ENCODE assay signal across 8 cellular contexts in the genomic region with DNA sequence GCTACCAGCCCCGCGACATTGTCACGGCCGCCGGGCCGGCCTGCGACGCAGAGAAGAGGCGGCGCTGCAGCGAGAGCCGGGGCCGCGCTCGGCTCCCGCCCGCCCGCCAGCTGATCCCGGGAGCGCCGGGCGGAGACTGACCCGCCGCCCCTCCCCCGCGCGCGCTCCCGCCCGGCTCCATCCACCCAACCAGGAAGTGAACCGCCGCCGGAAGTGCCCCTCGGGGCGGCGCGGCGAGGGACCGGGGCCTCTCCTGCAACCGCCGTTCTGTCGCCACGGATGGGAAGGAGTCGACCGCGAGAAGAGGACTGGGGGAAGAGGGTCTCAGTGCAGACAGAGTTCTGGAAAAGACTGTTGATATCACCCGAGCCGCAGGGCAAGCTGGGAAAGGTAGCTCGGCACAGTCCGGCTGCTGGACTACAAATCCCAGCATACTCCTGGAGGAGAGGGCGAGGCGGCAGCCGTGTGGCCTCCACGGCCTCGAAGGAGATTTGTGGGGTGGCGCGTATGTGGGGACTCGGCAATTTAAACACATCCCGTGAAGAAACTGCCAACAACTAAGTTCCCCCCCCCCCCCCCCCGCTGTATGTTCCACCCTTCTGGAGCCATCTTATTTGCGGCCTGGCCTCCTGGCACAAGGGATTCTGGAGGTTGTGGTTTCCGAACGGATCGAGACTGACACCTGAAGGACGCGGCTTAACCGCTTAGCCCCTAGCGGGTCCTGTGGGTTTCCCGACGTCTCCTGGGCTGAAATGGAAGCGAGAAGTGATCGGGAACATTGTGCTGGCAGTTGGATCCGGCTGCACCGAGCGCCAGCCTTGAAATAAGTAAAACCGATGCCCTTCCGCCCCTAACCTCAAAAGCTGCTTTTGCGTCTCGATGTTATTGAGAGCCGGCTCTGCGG. TPM values are rescaled to one million over a fixed set of nuclear protein-coding genes. Genes with fewer than 3 reads are reported as not detected.
DNase-seq lines count a peak whose midpoint lies in the region; ATAC-seq and TF ChIP-seq lines count a peak whose summit lies in the region.

A gene (minus strand): TSS at position 138 of the 904 bp plus-strand sequence. CDS start 699 bp downstream, outside the sequence.

- H3K27ac ChIP-seq in GM23338 (ENCODE audit: low read depth) (peak within 1 kb of the TSS; percentile 96), RWPE1 (peak within 1 kb of the TSS; percentile 98)

- H2AFZ ChIP-seq in GM23338, result peak within 1 kb of the TSS; percentile 98

- H3K36me3 Mint-ChIP-seq in GM23338 (ENCODE audit: low read depth), result no peaks in the 10 kb centered on the region; the same call in 2 of the 3 replicates
- H3K36me3 Mint-ChIP-seq in activated T-helper 2 cell treated with anti-CD3 and anti-CD28 coated beads, Interferon-gamma antibody, Interleukin-2, Interleukin-4, amounts not matched to agents 10 μg/mL and 5 μg/mL and 100 μg/mL, durations not matched to agents 14 hours and 24 hours and 36 hours (ENCODE audit: low read depth), result peaks cover 37% of the 10 kb centered on the region
- H3K36me3 Mint-ChIP-seq in naive thymus-derived CD8-positive, alpha-beta T cell, result peaks cover 4 to 20% (median 9%) of the 10 kb centered on the region in 3 donors

- POLR2A ChIA-PET in RWPE1 (lab: Yijun Ruan, JAX; ENCODE audit: low non-redundant PET), result interaction anchor here (0.7 kb wide), 1 partner anchor 1607 kb away, joined by 11 read pairs; no protein-coding TSS in a partner anchor
- POLR2A ChIA-PET in naive thymus-derived CD8-positive, alpha-beta T cell (lab: Charles Lee), result interaction anchor here (0.6 to 8.2 kb wide), 41 partner anchors 9 to 1688 kb away, joined by 3 to 214 read pairs (median 5); a partner anchor contains a TSS

- H3K4me1 Mint-ChIP-seq in GM23338, result peaks cover 42% of the 10 kb centered on the region
- peaks cover 63% of the 10 kb centered on the region for H3K4me1 Mint-ChIP-seq in activated T-helper 2 cell treated with anti-CD3 and anti-CD28 coated beads, Interferon-gamma antibody, Interleukin-2, Interleukin-4, amounts not matched to agents 10 μg/mL and 5 μg/mL and 100 μg/mL, durations not matched to agents 14 hours and 24 hours and 36 hours (ENCODE audit: low read depth)
- peaks cover 38 to 73% (median 63%) of the 10 kb centered on the region in 4 donors for H3K4me1 Mint-ChIP-seq in naive thymus-derived CD8-positive, alpha-beta T cell

- peak within 1 kb of the TSS; percentile 92 for H3K4me3 ChIP-seq in GM23338
- H3K4me3 ChIP-seq in LNCaP clone FGC (ENCODE audit: low read depth, low read length), result peak within 1 kb of the TSS; percentile 70
- H3K4me3 ChIP-seq in fibroblast of mammary gland (ENCODE audit: control insufficient read depth, low read depth, low read length), result peak within 1 kb of the TSS; percentile 92

- H3K36me3 ChIP-seq in GM23338 (ENCODE audit: insufficient read depth), result no peaks in the 10 kb centered on the region

- TF ChIP-seq CTCF in GM23338 (conservative IDR thresholded peaks at IDR 0.05; ENCODE audit: low read depth in 2 of 2), result no peak
- no peak for TF ChIP-seq CTCF in LNCaP clone FGC (IDR thresholded peaks at IDR 0.05; ENCODE audit: control insufficient read depth, extremely low read depth, insufficient read depth)
- no peak for TF ChIP-seq CTCF in RWPE1 (conservative IDR thresholded peaks at IDR 0.05; ENCODE audit: low read depth)
- no peak for TF ChIP-seq CTCF in fibroblast of mammary gland (conservative IDR thresholded peaks at IDR 0.05; ENCODE audit: control insufficient read depth, insufficient read depth, low read depth, low read length)

- H3K4me3 Mint-ChIP-seq in GM23338, result peak within 1 kb of the TSS; percentile 92
- H3K4me3 Mint-ChIP-seq in activated T-helper 2 cell treated with anti-CD3 and anti-CD28 coated beads, Interferon-gamma antibody, Interleukin-2, Interleukin-4, amounts not matched to agents 10 μg/mL and 5 μg/mL and 100 μg/mL, durations not matched to agents 14 hours and 24 hours and 36 hours (ENCODE audit: low read depth), result peak within 1 kb of the TSS; percentile 95
- peak within 1 kb of the TSS; percentile 89 to 99 (median 96) for H3K4me3 Mint-ChIP-seq in naive thymus-derived CD8-positive, alpha-beta T cell

- no peaks in the 10 kb centered on the region for H4K20me1 ChIP-seq in GM23338 (replicated peaks; ENCODE audit: insufficient read depth)

- H3K27me3 Mint-ChIP-seq in GM23338 (ENCODE audit: insufficient read depth, low read depth, poor library complexity), result peaks cover 6% of the 10 kb centered on the region
- H3K27me3 Mint-ChIP-seq in activated T-helper 2 cell treated with anti-CD3 and anti-CD28 coated beads, Interferon-gamma antibody, Interleukin-2, Interleukin-4, amounts not matched to agents 10 μg/mL and 5 μg/mL and 100 μg/mL, durations not matched to agents 14 hours and 24 hours and 36 hours (ENCODE audit: low read depth), result no peaks in the 10 kb centered on the region
- no peaks in the 10 kb centered on the region for H3K27me3 Mint-ChIP-seq in naive thymus-derived CD8-positive, alpha-beta T cell

- peaks cover 35% of the 10 kb centered on the region for H3K79me2 ChIP-seq in GM23338 (replicated peaks; ENCODE audit: insufficient read depth)

- peak within 1 kb of the TSS; percentile 99 for H3K4me2 ChIP-seq in GM23338

- peak; percentile 82 for ATAC-seq in GM23338
- peak; percentile 41 to 50 for ATAC-seq in naive thymus-derived CD8-positive, alpha-beta T cell

- H3K9me2 ChIP-seq in GM23338 (ENCODE audit: insufficient read depth), result no peaks in the 10 kb centered on the region

- peak; percentile 80 for DNase-seq in DMS79 (lab: John Stamatoyannopoulos, UW)
- peak; percentile 88 for DNase-seq in GM23338 (ENCODE audit: low spot score)
- no peak for DNase-seq in LNCaP clone FGC (ENCODE audit: low read depth)
- DNase-seq in RWPE1 (ENCODE audit: low spot score), result peak; percentile 90
- peak; percentile 79 for DNase-seq in activated T-helper 2 cell treated with anti-CD3 and anti-CD28 coated beads, Interferon-gamma antibody, Interleukin-2, Interleukin-4, amounts not matched to agents 10 μg/mL and 5 μg/mL and 100 μg/mL, durations not matched to agents 14 hours and 24 hours and 36 hours (ENCODE audit: low spot score)
- peak; percentile 85 for DNase-seq in fibroblast of mammary gland (ENCODE audit: low read depth)
- DNase-seq in naive thymus-derived CD8-positive, alpha-beta T cell, result peak; percentile 70 to 90 (median 83)
- DNase-seq in stimulated activated naive CD4-positive, alpha-beta T cell (lab: John Stamatoyannopoulos, UW), result peak; percentile 72 to 89 (median 82)

- H3K4me1 ChIP-seq in GM23338 (ENCODE audit: insufficient read depth), result peaks cover 33% of the 10 kb centered on the region

- intact Hi-C loops in activated T-helper 2 cell treated with anti-CD3 and anti-CD28 coated beads, Interferon-gamma antibody, Interleukin-2, Interleukin-4, amounts not matched to agents 10 μg/mL and 5 μg/mL and 100 μg/mL, durations not matched to agents 14 hours and 24 hours and 36 hours (cut with micrococcal nuclease), result loop anchor here (1.0 to 10.0 kb wide), 8 partner anchors 39 to 491 kb away; a partner anchor contains a TSS

- peak within 1 kb of the TSS; percentile 96 for H3K27ac Mint-ChIP-seq in GM23338
- peak within 1 kb of the TSS; percentile 98 for H3K27ac Mint-ChIP-seq in activated T-helper 2 cell treated with anti-CD3 and anti-CD28 coated beads, Interferon-gamma antibody, Interleukin-2, Interleukin-4, amounts not matched to agents 10 μg/mL and 5 μg/mL and 100 μg/mL, durations not matched to agents 14 hours and 24 hours and 36 hours
- H3K27ac Mint-ChIP-seq in naive thymus-derived CD8-positive, alpha-beta T cell, result peak within 1 kb of the TSS; percentile 94 to 99 (median 97)

- CTCF ChIA-PET in RWPE1 (lab: Yijun Ruan, JAX), result no interaction called here

- peaks cover 10% of the 10 kb centered on the region for H3K27me3 ChIP-seq in GM23338 (ENCODE audit: insufficient read depth)

- peaks cover 5% of the 10 kb centered on the region; the same call in 1 of the 3 replicates for H3K9me3 Mint-ChIP-seq in GM23338
- H3K9me3 Mint-ChIP-seq in activated T-helper 2 cell treated with anti-CD3 and anti-CD28 coated beads, Interferon-gamma antibody, Interleukin-2, Interleukin-4, amounts not matched to agents 10 μg/mL and 5 μg/mL and 100 μg/mL, durations not matched to agents 14 hours and 24 hours and 36 hours, result no peaks in the 10 kb centered on the region
- peaks cover 0 to 2% (median 0%) of the 10 kb centered on the region in 9 donors for H3K9me3 Mint-ChIP-seq in naive thymus-derived CD8-positive, alpha-beta T cell

- H3F3A ChIP-seq in GM23338 (replicated peaks; ENCODE audit: low read depth), result no peaks in the 10 kb centered on the region; the same call in 1 of the 2 replicates

RNA-seq across cellular contexts. Expression of the gene that starts here (rescaled TPM):
- 39.0 TPM in 2 replicates for total RNA-seq in GM23338 (2014; rRNA removed; shearing (Covaris generic))
- polyA plus RNA-seq in GM23338 (2016; fragmentation: Nextera tagmentation; extraction: Ambion mirVana), result 44.7 and 52.4 TPM in 2 replicates
- total RNA-seq in activated T-helper 2 cell treated with anti-CD3 and anti-CD28 coated beads, Interferon-gamma antibody, Interleukin-2, Interleukin-4, amounts not matched to agents 10 μg/mL and 5 μg/mL and 100 μg/mL, durations not matched to agents 14 hours and 24 hours and 36 hours, result 108 TPM in 2 replicates
- 100 to 1,000 TPM; 216 to 222 TPM for total RNA-seq in naive thymus-derived CD8-positive, alpha-beta T cell
- polyA plus RNA-seq in naive thymus-derived CD8-positive, alpha-beta T cell, result 100 to 1,000 TPM in 1 of 3 donors, 10 to 100 TPM in 2; 59.8 to 106 (median 97.3) TPM
